15 cellular contexts compared by ENCODE assay signal in the genomic region with DNA sequence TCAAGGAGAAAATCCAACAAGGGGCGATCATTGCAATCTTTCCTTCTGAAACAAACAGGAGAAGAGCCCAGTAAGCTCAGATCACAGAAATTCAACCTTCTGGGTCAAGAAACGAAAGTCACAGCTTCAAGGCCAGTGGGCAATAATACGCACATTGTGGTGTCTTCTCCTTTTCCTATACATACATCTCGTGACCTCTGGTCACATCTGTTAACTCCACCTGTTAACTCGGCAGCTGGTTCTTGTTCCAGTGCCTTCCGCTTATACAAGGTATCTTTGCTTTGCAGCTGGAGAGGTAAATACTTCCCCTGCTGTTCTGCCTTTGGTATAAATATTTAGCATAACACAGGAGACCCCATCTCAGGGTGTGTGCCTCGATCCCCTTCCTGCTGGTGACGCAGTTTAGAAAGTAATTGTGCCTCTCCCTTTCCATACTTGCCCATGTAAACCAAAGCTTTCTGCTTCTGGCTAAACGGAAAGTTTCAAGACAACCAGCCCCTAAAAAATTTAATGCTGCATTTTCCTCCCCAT. TPM values are rescaled to one million over a fixed set of nuclear protein-coding genes. Genes with fewer than 3 reads are reported as not detected.
DNase-seq lines count a peak whose midpoint lies in the region; ATAC-seq and TF ChIP-seq lines count a peak whose summit lies in the region.
"Had no signal": no experiment of that assay in that cellular context is flagged by ENCODE, and none has a peak within 500 bp of the region (broad histone marks: within the 10 kb centered on the region; RNA-seq: fewer than 3 reads in every experiment).

No MANE protein-coding gene starts in this region.

- H3K9me3 Mint-ChIP-seq in GM23338, result peaks cover 37% of the 10 kb centered on the region

- no TSS peak for BruUV-seq in A673 (replicated peaks; lab: Mats Ljungman, UMichigan)

- H3K9ac ChIP-seq in HUES64 (ENCODE audit: low read depth, low read length) (no peak overlapping the region), neuronal stem cell (ENCODE audit: low read depth, low read length, poor library complexity) (no peak overlapping the region)

- 0 out of 2 replicates have a peak overlapping the region, but pooled peaks have one; percentile 20 for H3K27ac ChIP-seq in GM23338 (ENCODE audit: low read depth)
- peak overlapping the region; percentile 11; the same call in 1 of the 2 replicates for H3K27ac ChIP-seq in HUES64 (ENCODE audit: low read depth, low read length)
- H3K27ac ChIP-seq in right atrium auricular region, result no peak overlapping the region
- no peak overlapping the region for H3K27ac ChIP-seq in A673 (ENCODE audit: low read depth, low read length, poor library complexity, severe bottlenecking)
- H3K27ac ChIP-seq in neuronal stem cell (replicated peaks; ENCODE audit: low read length), result no peak overlapping the region

- WGBS in HUES64, result 62% methylated on average over 9 of the region's 9 CpGs
- WGBS in neuronal stem cell (ENCODE audit: extremely low coverage in 2 of 2, insufficient read length in 2 of 2, insufficient replicate concordance in 1 of 2), 2 donors, result no CpG with 5 or more reads among the region's 9 CpGs

- no peak overlapping the region for H3K4me3 ChIP-seq in GM23338
- no peak overlapping the region for H3K4me3 ChIP-seq in HUES64 (ENCODE audit: low read length)
- no peak overlapping the region for H3K4me3 ChIP-seq in right atrium auricular region
- no peak overlapping the region for H3K4me3 ChIP-seq in A673 (ENCODE audit: low read depth, low read length, poor library complexity, severe bottlenecking)
- H3K4me3 ChIP-seq in neuronal stem cell (ENCODE audit: low read length in 2 of 2), result no peak overlapping the region

- H4K8ac ChIP-seq in neuronal stem cell (ENCODE audit: low read depth, low read length), result no peak overlapping the region

- H3K27me3 ChIP-seq in GM23338 (ENCODE audit: insufficient read depth) (no peaks in the 10 kb centered on the region), HUES64 (ENCODE audit: insufficient read depth, low read length) (no peaks in the 10 kb centered on the region), right atrium auricular region (no peaks in the 10 kb centered on the region), A673 (replicated peaks; ENCODE audit: insufficient read depth, low read depth, low read length, poor library complexity) (no peaks in the 10 kb centered on the region), neuronal stem cell (ENCODE audit: control insufficient read depth in 3 of 3, insufficient read depth in 3 of 3, low read depth in 1 of 3, low read length in 3 of 3) (no peaks in the 10 kb centered on the region)
- H3K27me3 ChIP-seq: BE2C had no signal

- H3K36me3 ChIP-seq in GM23338 (ENCODE audit: insufficient read depth) (peaks cover 8% of the 10 kb centered on the region), HUES64 (ENCODE audit: insufficient read depth, low read length) (no peaks in the 10 kb centered on the region), right atrium auricular region (peaks cover 27% of the 10 kb centered on the region), A673 (ENCODE audit: insufficient read depth, low read length, poor library complexity, severe bottlenecking) (no peaks in the 10 kb centered on the region), neuronal stem cell (replicated peaks in 1 of 2; ENCODE audit: control insufficient read depth in 2 of 2, insufficient read depth in 2 of 2, low read length in 2 of 2) (peaks cover 0 to 1% of the 10 kb centered on the region in 2 donors)
- H3K36me3 ChIP-seq: BE2C had no signal

- no peak overlapping the region for H2BK5ac ChIP-seq in neuronal stem cell (ENCODE audit: low read length)

- TF ChIP-seq CTCF in GM23338 (conservative IDR thresholded peaks at IDR 0.05; ENCODE audit: low read depth in 2 of 2), result no peak
- TF ChIP-seq CTCF in right atrium auricular region (IDR thresholded peaks at IDR 0.05), result no peak
- no peak for TF ChIP-seq CTCF in A673 (conservative IDR thresholded peaks at IDR 0.05; ENCODE audit: low read depth, low read length)

- no peaks in the 10 kb centered on the region for H3K79me1 ChIP-seq in neuronal stem cell (ENCODE audit: low read depth, low read length)

- intact Hi-C loops in A673 (cut with micrococcal nuclease; ENCODE audit: unreplicated experiment), result no loop called here

- no peak overlapping the region for H2BK15ac ChIP-seq in neuronal stem cell (ENCODE audit: low read length)

- DNase-seq in GM23338 (ENCODE audit: low spot score) (peak; percentile 59), iPS DF 4.7 (ENCODE audit: extremely low read depth, low spot score) (peak; percentile 38), left kidney (ENCODE audit: low read depth, low spot score) (peak; percentile 43), right atrium auricular region (ENCODE audit: low spot score) (no peak), A673 (ENCODE audit: low spot score) (no peak), neuronal stem cell (ENCODE audit: low spot score) (no peak)
- DNase-seq: BE2C; CD8-positive, alpha-beta T cell; COR-L47; DMS153; DMS79 treated with DMSO at 0.1 percent for 48 hours; EL; GDM1 had no signal

- H4K91ac ChIP-seq in neuronal stem cell (ENCODE audit: low read depth, low read length, poor library complexity), result no peak overlapping the region

- H3K18ac ChIP-seq in neuronal stem cell (ENCODE audit: low read length), result no peak overlapping the region

- H3F3A ChIP-seq in GM23338 (replicated peaks; ENCODE audit: low read depth), result no peaks in the 10 kb centered on the region

- no peak overlapping the region for H3K23ac ChIP-seq in neuronal stem cell (ENCODE audit: low read depth, low read length, poor library complexity)

- H3K79me2 ChIP-seq in GM23338 (replicated peaks; ENCODE audit: insufficient read depth), result no peaks in the 10 kb centered on the region

- H3K36me3 Mint-ChIP-seq in GM23338 (ENCODE audit: low read depth), result peaks cover 41% of the 10 kb centered on the region
- H3K36me3 Mint-ChIP-seq: CD8-positive, alpha-beta T cell had no signal

- no peak overlapping the region for H3K14ac ChIP-seq in neuronal stem cell (ENCODE audit: low read length)

- no peak overlapping the region for H2BK12ac ChIP-seq in neuronal stem cell (ENCODE audit: low read length)

- no peak overlapping the region for H3K4ac ChIP-seq in neuronal stem cell (ENCODE audit: low read length)

- H3K9me3 ChIP-seq in HUES64 (ENCODE audit: insufficient read depth, low read depth, low read length) (peaks cover 23% of the 10 kb centered on the region), right atrium auricular region (peaks cover 13 to 20% of the 10 kb centered on the region in 2 donors), A673 (ENCODE audit: low read depth, low read length, poor library complexity, severe bottlenecking) (peaks cover 5% of the 10 kb centered on the region), neuronal stem cell (replicated peaks in 1 of 2; ENCODE audit: control insufficient read depth in 2 of 2, insufficient read depth in 1 of 2, low read depth in 1 of 2, low read length in 2 of 2) (peaks cover 5 to 19% of the 10 kb centered on the region in 2 donors)
- H3K9me3 ChIP-seq: BE2C had no signal

- H3K4me3 Mint-ChIP-seq in GM23338, result no peak overlapping the region; the same call in 2 of the 3 replicates
- H3K4me3 Mint-ChIP-seq: CD14-positive monocyte; CD8-positive, alpha-beta T cell had no signal

- no peak overlapping the region for H2AFZ ChIP-seq in GM23338
- H2AFZ ChIP-seq in neuronal stem cell (ENCODE audit: low read length), result no peak overlapping the region

- H3K4me2 ChIP-seq in GM23338 (peak overlapping the region; percentile 47; the same call in 1 of the 2 replicates), neuronal stem cell (ENCODE audit: insufficient read depth, low read length, poor library complexity, severe bottlenecking) (no peak overlapping the region)

- peaks cover 31% of the 10 kb centered on the region for H3K4me1 ChIP-seq in GM23338 (ENCODE audit: insufficient read depth)
- peaks cover 20% of the 10 kb centered on the region for H3K4me1 ChIP-seq in HUES64 (ENCODE audit: insufficient read depth, low read length)
- H3K4me1 ChIP-seq in right atrium auricular region, result no peaks in the 10 kb centered on the region
- no peaks in the 10 kb centered on the region for H3K4me1 ChIP-seq in A673 (ENCODE audit: insufficient read depth, low read length, poor library complexity, severe bottlenecking)
- H3K4me1 ChIP-seq in neuronal stem cell (ENCODE audit: control insufficient read depth in 2 of 2, insufficient read depth in 1 of 2, low read depth in 1 of 2, low read length in 2 of 2), result peaks cover 2% of the 10 kb centered on the region in 2 donors
- H3K4me1 ChIP-seq: BE2C had no signal

- no peak overlapping the region for H2AK5ac ChIP-seq in neuronal stem cell (ENCODE audit: low read depth, low read length)

- POLR2A ChIA-PET in A673 (lab: Charles Lee; ENCODE audit: low non-redundant PET), result no interaction called here

- peaks cover 15% of the 10 kb centered on the region for H3K9me2 ChIP-seq in GM23338 (ENCODE audit: insufficient read depth)

- ATAC-seq in GM23338, result peak; percentile 91
- ATAC-seq: CD8-positive, alpha-beta T cell had no signal

- peaks cover 5% of the 10 kb centered on the region for H3K27me3 Mint-ChIP-seq in GM23338 (ENCODE audit: insufficient read depth, low read depth, poor library complexity)

- H3K4me1 Mint-ChIP-seq in GM23338, result peaks cover 27% of the 10 kb centered on the region
- H3K4me1 Mint-ChIP-seq: CD14-positive monocyte had no signal

- peak overlapping the region; percentile 82 for H3K27ac Mint-ChIP-seq in GM23338
- H3K27ac Mint-ChIP-seq: CD8-positive, alpha-beta T cell had no signal

- no peaks in the 10 kb centered on the region for H4K20me1 ChIP-seq in GM23338 (replicated peaks; ENCODE audit: insufficient read depth)

- H2BK120ac ChIP-seq in neuronal stem cell (ENCODE audit: low read depth, low read length), result no peak overlapping the region

- CTCF ChIA-PET in A673 (lab: Charles Lee), result no interaction called here

TF ChIP-seq in GM23338, 12 proteins besides CTCF, POLR2A, EP300 and RAD21:
- peak; percentile 30; the same call in 1 of the 2 replicates for TF ChIP-seq CREB1 (CRISPR knock-in tag; IDR thresholded peaks at IDR 0.05; ENCODE audit: low read depth)
- TF ChIP-seq ZNF114 (CRISPR knock-in tag; IDR thresholded peaks at IDR 0.05), result no peak

RNA-seq across cellular contexts. Expression of a gene that starts 45.0 kb away (rescaled TPM):
- total RNA-seq in GM23338 (2014; rRNA removed; shearing (Covaris generic)), result 3.8 and 6.4 TPM in 2 replicates
- polyA plus RNA-seq in GM23338 (2016; fragmentation: Nextera tagmentation; extraction: Ambion mirVana), result 2.2 and 2.6 TPM in 2 replicates
- 4.6 TPM for polyA plus RNA-seq in HUES64 (2013, experiment 1 of 2)
- 4.7 TPM for polyA plus RNA-seq in HUES64 (2013, experiment 2 of 2)
- total RNA-seq in right atrium auricular region (1 to 10 TPM; 6.7 to 7.0 TPM), A673 (2021) (2.8 and 3.1 TPM in 2 replicates)
- polyA plus RNA-seq in neuronal stem cell (2013, experiment 1 of 2), result 4.0 TPM
- 4.0 TPM for polyA plus RNA-seq in neuronal stem cell (2013, experiment 2 of 2)
- total RNA-seq: CD8-positive, alpha-beta T cell had no signal

Comparison
In these comparisons a context has a peak if more than half of its experiments do, and no peak if none do; other contexts are left out.
1. DNase-seq: peak in GM23338 (single experiment), iPS DF 4.7 (single experiment) and left kidney (single experiment); none in right atrium auricular region (single experiment), A673 (single experiment) and neuronal stem cell (single experiment).
2. H3K27ac ChIP-seq: peak in GM23338 (single experiment) and HUES64 (single experiment); none in right atrium auricular region (0 of 2), A673 (single experiment) and neuronal stem cell (single experiment).